In genomic region chr7:76397409-76398183, GRCh38 we compare ENCODE assay signal across 8 cellular contexts. TPM values are rescaled to one million over a fixed set of nuclear protein-coding genes. Genes with fewer than 3 reads are reported as not detected.
A peak's percentile ranks its signal among the peaks of the same experiment; 100 is the strongest.
DNase-seq lines count a peak whose midpoint lies in the region; ATAC-seq and TF ChIP-seq lines count a peak whose summit lies in the region.

No MANE protein-coding gene starts in this region.

- H3K4me3 Mint-ChIP-seq in T-helper 2 cell treated with Interferon-gamma antibody and Interleukin-4, amounts not matched to agents 5 μg/mL and 100 μg/mL, for 36 hours, result peak overlapping the region; percentile 77

- H3K36me3 ChIP-seq in KMS-11 (ENCODE audit: insufficient read depth), result no peaks in the 10 kb centered on the region
- no peaks in the 10 kb centered on the region for H3K36me3 ChIP-seq in ascending aorta
- H3K36me3 ChIP-seq in iPS-15b (ENCODE audit: control insufficient read depth, insufficient read depth, low read length), result no peaks in the 10 kb centered on the region
- H3K36me3 ChIP-seq in hepatocyte (replicated peaks; ENCODE audit: insufficient read depth, low read depth), result no peaks in the 10 kb centered on the region

- H3K27ac Mint-ChIP-seq in T-helper 2 cell treated with Interferon-gamma antibody and Interleukin-4, amounts not matched to agents 5 μg/mL and 100 μg/mL, for 36 hours, result peak overlapping the region; percentile 62

- H3K9me3 ChIP-seq in ascending aorta (no peaks in the 10 kb centered on the region), iPS-15b (ENCODE audit: control insufficient read depth, insufficient read depth, low read length) (no peaks in the 10 kb centered on the region), hepatocyte (ENCODE audit: low read depth) (no peaks in the 10 kb centered on the region)

- H3K4me1 Mint-ChIP-seq in T-helper 2 cell treated with Interferon-gamma antibody and Interleukin-4, amounts not matched to agents 5 μg/mL and 100 μg/mL, for 36 hours (ENCODE audit: low read depth), result peaks cover 11% of the 10 kb centered on the region

- no peak for ATAC-seq in GM21786 (IDR thresholded peaks at IDR 0.05; ENCODE audit: unreplicated experiment)

- DNase-seq in ELR (ENCODE audit: low read depth), result peak; percentile 42
- DNase-seq in T-helper 2 cell treated with Interferon-gamma antibody and Interleukin-4, amounts not matched to agents 5 μg/mL and 100 μg/mL, for 36 hours (ENCODE audit: low spot score), result peak; percentile 72
- peak in 1 of 2 donors; percentile 88 for DNase-seq in ascending aorta (ENCODE audit: low spot score in 2 of 2)
- peak; percentile 75 to 85 (median 76) for DNase-seq in stimulated activated CD4-positive, alpha-beta T cell treated with anti-CD3 and anti-CD28 coated beads, Interleukin-12 subunit alpha, Interleukin-12 subunit beta, amount 100 ng/mL, for 48 hours (ENCODE audit: low read depth in 2 of 3, low spot score in 1 of 3)
- no peak for DNase-seq in hepatocyte (ENCODE audit: low spot score)

- no peaks in the 10 kb centered on the region for H3K9me3 Mint-ChIP-seq in T-helper 2 cell treated with Interferon-gamma antibody and Interleukin-4, amounts not matched to agents 5 μg/mL and 100 μg/mL, for 36 hours

- H3K9me2 ChIP-seq in hepatocyte (replicated peaks; ENCODE audit: insufficient read depth), result no peaks in the 10 kb centered on the region

- H3K9ac ChIP-seq in KMS-11, result peak overlapping the region; percentile 85
- H3K9ac ChIP-seq in iPS-15b (ENCODE audit: low read depth, low read length), result no peak overlapping the region

- H3K4me3 ChIP-seq in KMS-11 (IDR thresholded peaks at IDR 0.05; ENCODE audit: insufficient read depth, low read depth, low read length) (no peak overlapping the region), ascending aorta (peak overlapping the region; percentile 54 to 65), iPS-15b (ENCODE audit: low read depth, low read length) (peak overlapping the region; percentile 45), hepatocyte (no peak overlapping the region)

- 80% methylated on average over 38 of the region's 45 CpGs for WGBS in hepatocyte (ENCODE audit: low lambda C conversion rate, missing lambda C conversion rate)

- H3K4me1 ChIP-seq in KMS-11 (ENCODE audit: low read depth, poor library complexity, severe bottlenecking) (peaks cover 36% of the 10 kb centered on the region), ascending aorta (peaks cover 5 to 11% of the 10 kb centered on the region in 2 donors), iPS-15b (ENCODE audit: control insufficient read depth, insufficient read depth, low read length) (peaks cover 10% of the 10 kb centered on the region), hepatocyte (ENCODE audit: insufficient read depth) (peaks cover 11% of the 10 kb centered on the region)

- H3K36me3 Mint-ChIP-seq in T-helper 2 cell treated with Interferon-gamma antibody and Interleukin-4, amounts not matched to agents 5 μg/mL and 100 μg/mL, for 36 hours (ENCODE audit: low read depth), result no peaks in the 10 kb centered on the region

- H2AFZ ChIP-seq in KMS-11 (ENCODE audit: low read depth) (peak overlapping the region; percentile 92), hepatocyte (no peak overlapping the region)

- peak overlapping the region; percentile 46 for H3K27ac ChIP-seq in KMS-11
- no peak overlapping the region for H3K27ac ChIP-seq in ascending aorta
- H3K27ac ChIP-seq in hepatocyte, result no peak overlapping the region

- no peaks in the 10 kb centered on the region for H4K20me1 ChIP-seq in KMS-11 (ENCODE audit: insufficient read depth)
- no peaks in the 10 kb centered on the region for H4K20me1 ChIP-seq in hepatocyte (ENCODE audit: insufficient read depth, poor library complexity, severe bottlenecking)

- intact Hi-C loops in ascending aorta (cut with DNase I), result loop anchor here (2.0 kb wide), 1 partner anchor 79 kb away; no protein-coding TSS in a partner anchor

- H3K79me2 ChIP-seq in KMS-11 (ENCODE audit: insufficient read depth, low read depth) (peaks cover 17% of the 10 kb centered on the region), hepatocyte (no peaks in the 10 kb centered on the region)

- H3K27me3 Mint-ChIP-seq in T-helper 2 cell treated with Interferon-gamma antibody and Interleukin-4, amounts not matched to agents 5 μg/mL and 100 μg/mL, for 36 hours (ENCODE audit: low read depth), result no peaks in the 10 kb centered on the region

- TF ChIP-seq CTCF in KMS-11 (conservative IDR thresholded peaks at IDR 0.05; ENCODE audit: low read depth, low read length) (no peak), ascending aorta (IDR thresholded peaks at IDR 0.05) (no peak), hepatocyte (IDR thresholded peaks at IDR 0.05; ENCODE audit: poor library complexity) (no peak)

- peak overlapping the region; percentile 91 for H3K4me2 ChIP-seq in KMS-11
- H3K4me2 ChIP-seq in hepatocyte, result no peak overlapping the region

- H3K27me3 ChIP-seq in KMS-11 (ENCODE audit: insufficient read depth, low read depth), result no peaks in the 10 kb centered on the region
- no peaks in the 10 kb centered on the region for H3K27me3 ChIP-seq in ascending aorta
- peaks cover 5% of the 10 kb centered on the region for H3K27me3 ChIP-seq in iPS-15b (ENCODE audit: control insufficient read depth, insufficient read depth, low read length)
- no peaks in the 10 kb centered on the region for H3K27me3 ChIP-seq in hepatocyte

RNA-seq across cellular contexts. Expression of gene SSC4D, which starts 11.9 kb away (rescaled TPM):
- total RNA-seq in ascending aorta, result not detected
- 6.9 and 9.7 TPM in 2 replicates for total RNA-seq in hepatocyte
- polyA plus RNA-seq in hepatocyte, result 11.0 and 14.5 TPM in 2 replicates

RNA-seq across cellular contexts. Expression of gene ZP3, which starts 27.2 kb away (rescaled TPM):
- 1.1 TPM for total RNA-seq in ascending aorta
- total RNA-seq in hepatocyte, result not detected in 2 replicates
- 1.4 TPM in 1 of 2 replicates, not detected in the other for polyA plus RNA-seq in hepatocyte

RNA-seq across cellular contexts. Expression of gene YWHAG, which starts 38.8 kb away (rescaled TPM):
- 83.0 TPM for total RNA-seq in ascending aorta
- 106 and 117 TPM in 2 replicates for total RNA-seq in hepatocyte
- polyA plus RNA-seq in hepatocyte, result 12.6 and 17.2 TPM in 2 replicates

Comparison
In these comparisons a context has a peak if more than half of its experiments do, and no peak if none do; other contexts are left out.
1. H3K4me3 ChIP-seq: peak in ascending aorta (2 of 2) and iPS-15b (single experiment); none in KMS-11 (single experiment) and hepatocyte (single experiment).